ENCODE assay signal across 32 cellular contexts in the genomic region with DNA sequence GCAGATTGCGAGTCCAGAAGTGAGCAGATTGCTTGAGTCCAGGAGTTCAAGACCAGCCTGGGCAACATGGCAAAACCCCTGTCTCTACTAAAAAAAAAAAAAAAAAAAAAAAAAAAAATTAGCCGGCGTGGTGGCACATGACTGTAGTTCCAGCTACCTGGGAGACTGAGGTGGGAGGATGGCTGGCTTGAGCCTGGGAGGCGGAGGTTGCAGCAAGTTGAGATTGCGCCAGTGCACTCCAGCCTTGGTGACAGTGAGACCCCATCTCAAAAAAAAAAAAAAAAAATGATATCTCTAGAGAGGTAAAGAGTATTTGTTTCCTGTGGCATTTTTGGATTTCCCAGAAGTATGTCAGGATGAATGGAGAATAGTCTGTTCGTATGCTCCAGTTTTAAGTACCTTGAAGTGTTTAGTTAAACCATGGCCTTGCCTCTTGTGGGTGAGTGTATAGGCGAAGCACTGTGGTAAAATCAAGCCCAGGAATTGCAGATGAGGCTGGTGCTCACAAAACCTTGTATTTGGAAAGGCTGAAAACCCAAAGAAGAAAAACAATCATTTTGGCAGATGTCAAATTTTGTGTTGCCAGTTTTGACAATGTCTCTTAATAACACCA. TPM values are rescaled to one million over a fixed set of nuclear protein-coding genes. Genes with fewer than 3 reads are reported as not detected.
"Had no signal": no experiment of that assay in that cellular context is flagged by ENCODE, and none has a peak within 500 bp of the region (broad histone marks: within the 10 kb centered on the region; RNA-seq: fewer than 3 reads in every experiment).

No MANE protein-coding gene starts in this region.

- H3K9me3 Mint-ChIP-seq: activated B cell treated with CpG ODN at 0.5 μM for 24 hours; activated CD8-positive, alpha-beta T cell treated with anti-CD3 and anti-CD28 coated beads for 36 hours; activated T-cell treated with anti-CD3 and anti-CD28 coated beads, Interleukin-2, amount 50 U/mL, for 4 hours; activated T-helper 17 cell treated with anti-CD3 and anti-CD28 coated beads, Interleukin-2, amount 50 U/mL, for 72 hours; effector memory CD8-positive, alpha-beta T cell; T-helper 2 cell treated with Interferon-gamma antibody and Interleukin-4, amounts not matched to agents 5 μg/mL and 100 μg/mL, for 36 hours had no signal

- H3K36me3 ChIP-seq: brain microvascular endothelial cell, esophagus muscularis mucosa, gastrocnemius medialis, heart left ventricle, WERI-Rb-1 had no signal

- H3K4me3 ChIP-seq: esophagus muscularis mucosa, gastrocnemius medialis, heart left ventricle had no signal

- H3K27ac Mint-ChIP-seq: activated B cell treated with CpG ODN at 0.5 μM for 24 hours; activated CD8-positive, alpha-beta T cell treated with anti-CD3 and anti-CD28 coated beads for 36 hours; activated naive CD8-positive, alpha-beta T cell; activated T-helper 17 cell treated with anti-CD3 and anti-CD28 coated beads, Interleukin-2, amount 50 U/mL, for 72 hours; effector memory CD8-positive, alpha-beta T cell; T-helper 17 cell; T-helper 2 cell treated with Interferon-gamma antibody and Interleukin-4, amounts not matched to agents 5 μg/mL and 100 μg/mL, for 36 hours had no signal

- H3K36me3 Mint-ChIP-seq: activated naive CD8-positive, alpha-beta T cell had no signal

- H3K4me1 ChIP-seq: foreskin keratinocyte had no signal

- ATAC-seq: activated CD4-positive, CD25-positive, alpha-beta regulatory T cell treated with anti-CD3 and anti-CD28 coated beads, Interleukin-2, amount 50 U/mL, for 24 hours; activated CD8-positive, alpha-beta T cell treated with anti-CD3 and anti-CD28 coated beads for 36 hours; activated T-cell treated with anti-CD3 and anti-CD28 coated beads, Interleukin-2, amount 50 U/mL, for 4 hours; activated T-helper 17 cell treated with anti-CD3 and anti-CD28 coated beads, Interleukin-2, amount 50 U/mL, for 72 hours; effector memory CD8-positive, alpha-beta T cell; foreskin keratinocyte; gastrocnemius medialis; heart left ventricle; T-helper 17 cell had no signal

- H3K27ac ChIP-seq: brain microvascular endothelial cell, esophagus muscularis mucosa, foreskin keratinocyte, gastrocnemius medialis, heart left ventricle, WERI-Rb-1 had no signal

- H3K4me1 Mint-ChIP-seq: activated T-helper 17 cell treated with anti-CD3 and anti-CD28 coated beads, Interleukin-2, amount 50 U/mL, for 72 hours had no signal

- DNase-seq: activated B cell treated with CpG ODN at 0.5 μM for 24 hours; activated CD4-positive, alpha-beta T cell treated with anti-CD3 and anti-CD28 coated beads for 48 hours; activated CD4-positive, alpha-beta T cell treated with anti-CD3 and anti-CD28 coated beads, Interleukin-2, amount 50 U/mL, for 1 hour; activated CD4-positive, alpha-beta T cell treated with anti-CD3 and anti-CD28 coated beads, Interleukin-2, amount 50 U/mL, for 48 hours; activated CD8-positive, alpha-beta memory T cell treated with anti-CD3 and anti-CD28 coated beads for 24 hours; activated CD8-positive, alpha-beta T cell treated with anti-CD3 and anti-CD28 coated beads for 36 hours; activated effector memory CD4-positive, alpha-beta T cell treated with Interleukin-2 at 50 U/mL for 16 hours; activated gamma-delta T cell treated with Interleukin-2 at 50 U/mL for 16 hours; activated naive CD4-positive, alpha-beta T cell treated with anti-CD3 and anti-CD28 coated beads, Interleukin-2, amount 50 U/mL, for 16 hours; activated naive CD4-positive, alpha-beta T cell treated with Interleukin-2 at 50 U/mL for 16 hours; activated T-cell treated with anti-CD3 and anti-CD28 coated beads, Interleukin-2, amount 50 U/mL, for 4 hours; amniotic stem cell; anterior cingulate cortex; brain microvascular endothelial cell; caudate nucleus; cortex of kidney; dermis blood vessel endothelial cell; effector CD4-positive, alpha-beta T cell; effector memory CD8-positive, alpha-beta T cell; erythroblast; foreskin keratinocyte; gastrocnemius medialis; glutamatergic neuron; heart left ventricle; T-helper 17 cell; T1000; WERI-Rb-1 had no signal

- H3K4me3 Mint-ChIP-seq: activated B cell treated with CpG ODN at 0.5 μM for 24 hours; activated CD8-positive, alpha-beta T cell treated with anti-CD3 and anti-CD28 coated beads for 36 hours; activated naive CD8-positive, alpha-beta T cell; activated T-cell treated with anti-CD3 and anti-CD28 coated beads, Interleukin-2, amount 50 U/mL, for 4 hours; activated T-helper 17 cell treated with anti-CD3 and anti-CD28 coated beads, Interleukin-2, amount 50 U/mL, for 72 hours; effector memory CD8-positive, alpha-beta T cell; T-helper 17 cell; T-helper 2 cell treated with Interferon-gamma antibody and Interleukin-4, amounts not matched to agents 5 μg/mL and 100 μg/mL, for 36 hours had no signal

- H3K9me3 ChIP-seq: esophagus muscularis mucosa, gastrocnemius medialis, heart left ventricle had no signal

RNA-seq across cellular contexts. Expression of gene CACNA1D, which starts 5.9 kb away (rescaled TPM):
- total RNA-seq: activated CD8-positive, alpha-beta T cell treated with anti-CD3 and anti-CD28 coated beads for 36 hours; dermis blood vessel endothelial cell had no signal
